ENCODE assay signal across 12 cellular contexts in genomic region chr4:32172086-32172485, GRCh38.
"Had no signal": no experiment of that assay in that cellular context is flagged by ENCODE, and none has a peak within 500 bp of the region (broad histone marks: within the 10 kb centered on the region; RNA-seq: fewer than 3 reads in every experiment).

No MANE protein-coding gene starts in this region.

- H3K27me3 ChIP-seq: body of pancreas, heart left ventricle, left lung, right lobe of liver, spleen, tibial artery had no signal

- H3K27ac ChIP-seq: body of pancreas, heart left ventricle, left lung, right lobe of liver, spleen, tibial artery had no signal

- DNase-seq: activated B cell treated with CpG ODN at 0.5 μM for 24 hours; activated CD4-positive, alpha-beta T cell treated with anti-CD3 and anti-CD28 coated beads, Interleukin-2, amount 10 ng/mL, durations not matched to agents 24 days and 14 days; activated naive CD4-positive, alpha-beta T cell treated with Interleukin-2 at 50 U/mL for 16 hours; body of pancreas; heart left ventricle; left lung; occipital lobe; right lobe of liver; spleen; stimulated activated CD4-positive, alpha-beta T cell treated with anti-CD3 and anti-CD28 coated beads, Interleukin-1b, Interleukin-23, amount 100 ng/mL, for 48 hours; tibial artery had no signal

- H3K4me3 ChIP-seq: body of pancreas, heart left ventricle, left lung, right lobe of liver, spleen, tibial artery had no signal

- ATAC-seq: body of pancreas; heart left ventricle; left lung; right lobe of liver; stimulated activated memory B cell treated with anti-CD40 and anti-IgM and Interleukin-4, amounts not matched to agents 10 μg/mL and 1 μg/mL and 100 μg/mL, for 72 hours had no signal

- H3K4me1 ChIP-seq: body of pancreas, heart left ventricle, left lung, right lobe of liver, spleen, tibial artery had no signal

- H3K9me3 ChIP-seq: body of pancreas, left lung, right lobe of liver, tibial artery had no signal

- H3K36me3 ChIP-seq: heart left ventricle, left lung, right lobe of liver, spleen, tibial artery had no signal
